In the genomic region with DNA sequence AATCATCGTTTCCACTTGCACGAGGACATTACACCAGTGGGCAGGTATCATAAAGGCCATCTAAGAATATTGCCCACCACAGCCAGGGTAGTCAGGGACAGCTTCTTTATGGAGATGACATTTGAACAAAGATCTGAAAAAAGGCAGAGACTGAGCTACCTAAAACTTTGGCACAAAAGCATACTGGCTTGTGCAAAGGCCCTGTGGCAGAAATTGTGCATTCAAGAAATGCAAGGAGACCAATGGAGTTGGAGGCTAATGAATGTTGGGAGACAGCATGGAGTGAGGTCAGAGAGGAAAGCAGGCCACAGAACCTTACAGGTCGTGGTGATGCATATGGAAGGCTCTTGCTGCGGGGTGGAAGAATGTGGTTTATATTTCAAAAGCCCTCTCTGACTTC, we compare ENCODE assay signal across 24 cellular contexts.
"Had no signal": no experiment of that assay in that cellular context is flagged by ENCODE, and none has a peak within 500 bp of the region (broad histone marks: within the 10 kb centered on the region; RNA-seq: fewer than 3 reads in every experiment).

No MANE protein-coding gene starts in this region.

- H3K27ac ChIP-seq: neural progenitor cell, ovary, parathyroid adenoma, psoas muscle, right lobe of liver, sigmoid colon, stomach, thoracic aorta, thyroid gland, tibial nerve, upper lobe of right lung, uterus had no signal

- H3K4me1 ChIP-seq: neural progenitor cell, parathyroid adenoma, psoas muscle, right lobe of liver, upper lobe of right lung, uterus had no signal

- H3K9me3 ChIP-seq: ovary, psoas muscle, right lobe of liver, stomach, thoracic aorta, thyroid gland, tibial nerve, upper lobe of right lung, uterus had no signal

- H3K4me3 ChIP-seq: neural progenitor cell, ovary, psoas muscle, right lobe of liver, sigmoid colon, stomach, thoracic aorta, thyroid gland, tibial nerve, upper lobe of right lung, uterus had no signal

- DNase-seq: natural killer cell; occipital lobe; ovary; posterior cingulate gyrus; psoas muscle; right cardiac atrium; right lobe of liver; sigmoid colon; small intestine; stimulated activated CD4-positive, alpha-beta T cell treated with anti-CD3 and anti-CD28 coated beads, Interleukin-15, amount 100 ng/mL, for 24 hours; stimulated activated CD4-positive, alpha-beta T cell treated with anti-CD3 and anti-CD28 coated beads, Interleukin-2, amount 100 ng/mL, for 24 hours; stimulated activated CD4-positive, alpha-beta T cell treated with anti-CD3 and anti-CD28 coated beads, Interleukin-2, amount 100 ng/mL, for 48 hours; stimulated activated CD4-positive, alpha-beta T cell treated with anti-CD3 and anti-CD28 coated beads, Interleukin-4, amount 100 ng/mL, for 24 hours; stimulated activated naive B cell treated with anti-CD40 and anti-IgM and Interleukin-4, amounts not matched to agents 10 μg/mL and 1 μg/mL and 100 μg/mL, for 72 hours; stimulated activated naive CD4-positive, alpha-beta T cell treated with Interleukin-2 at 50 U/mL for 16 hours; stomach; thyroid gland; upper lobe of right lung; uterus had no signal

- H3K36me3 ChIP-seq: neural progenitor cell, ovary, right lobe of liver, sigmoid colon, stomach, thoracic aorta, thyroid gland, tibial nerve, upper lobe of right lung, uterus had no signal

- ATAC-seq: natural killer cell; psoas muscle; right cardiac atrium; right lobe of liver; stimulated activated effector memory CD8-positive, alpha-beta T cell treated with anti-CD3 and anti-CD28 coated beads, Interleukin-12 subunit alpha, Interleukin-12 subunit beta, amount 100 ng/mL, for 72 hours; stimulated activated naive B cell treated with anti-CD40 and anti-IgM and Interleukin-4, amounts not matched to agents 10 μg/mL and 1 μg/mL and 100 μg/mL, for 72 hours; upper lobe of right lung had no signal
